20 cellular contexts compared by ENCODE assay signal in genomic region chr14:62431496-62431895, GRCh38.
DNase-seq lines count a peak whose midpoint lies in the region; ATAC-seq, FAIRE-seq and TF ChIP-seq lines count a peak whose summit lies in the region.
"Had no signal": no experiment of that assay in that cellular context is flagged by ENCODE, and none has a peak within 500 bp of the region (broad histone marks: within the 10 kb centered on the region; RNA-seq: fewer than 3 reads in every experiment).

No MANE protein-coding gene starts in this region.

- H3K9ac ChIP-seq in endodermal cell (ENCODE audit: extremely low read depth, low read length, poor library complexity, severe bottlenecking) = no peak overlapping the region

- TF ChIP-seq CTCF in endodermal cell (conservative IDR thresholded peaks at IDR 0.05) (peak; percentile 46), endothelial cell (IDR thresholded peaks at IDR 0.05; ENCODE audit: unreplicated experiment) (no peak)

- H3K4me1 Mint-ChIP-seq in endodermal cell (no peaks in the 10 kb centered on the region), endothelial cell (ENCODE audit: unreplicated experiment) (no peaks in the 10 kb centered on the region)
- H3K4me1 Mint-ChIP-seq: CD8-positive, alpha-beta memory T cell had no signal

- no peaks in the 10 kb centered on the region for H3K27me3 Mint-ChIP-seq in endodermal cell (ENCODE audit: insufficient read depth)
- peaks cover 5% of the 10 kb centered on the region for H3K27me3 Mint-ChIP-seq in endothelial cell (ENCODE audit: unreplicated experiment)

- H3K4me3 ChIP-seq in endodermal cell (ENCODE audit: low read length) = no peak overlapping the region
- H3K4me3 ChIP-seq: SJSA1 had no signal

- FAIRE-seq in HTR-8/SVneo (lab: Jason Lieb, UNC) = peak; percentile 96
- peak; percentile 37 for FAIRE-seq in urothelium cell line (lab: Jason Lieb, UNC)
- FAIRE-seq: H54 had no signal

- no peak overlapping the region for H3K27ac Mint-ChIP-seq in endodermal cell
- no peak overlapping the region for H3K27ac Mint-ChIP-seq in endothelial cell (ENCODE audit: unreplicated experiment)
- H3K27ac Mint-ChIP-seq: CD8-positive, alpha-beta memory T cell had no signal

- H3K4me1 ChIP-seq in endodermal cell (ENCODE audit: control insufficient read depth, insufficient read depth, low read length) = no peaks in the 10 kb centered on the region

- H3K36me3 ChIP-seq in endodermal cell (ENCODE audit: control insufficient read depth, insufficient read depth, low read length) = no peaks in the 10 kb centered on the region
- H3K36me3 ChIP-seq: SJSA1 had no signal

- H3K27me3 ChIP-seq in endodermal cell (ENCODE audit: control insufficient read depth, insufficient read depth, low read length, poor library complexity, severe bottlenecking) = no peaks in the 10 kb centered on the region
- H3K27me3 ChIP-seq: SJSA1 had no signal

- peaks cover 46% of the 10 kb centered on the region for H3K9me3 ChIP-seq in endodermal cell (ENCODE audit: control insufficient read depth, low read length)

- no peak for ATAC-seq in stimulated activated naive CD8-positive, alpha-beta T cell treated with anti-CD3 and anti-CD28 coated beads, Interleukin-15, Interleukin-2, amounts not matched to agents 100 U/mL and 50 U/mL, for 24 hours
- no peak for ATAC-seq in HG03175 (IDR thresholded peaks at IDR 0.05; ENCODE audit: unreplicated experiment)
- ATAC-seq: Right ventricle myocardium inferior had no signal

- WGBS in endodermal cell (ENCODE audit: insufficient coverage in 1 of 2, insufficient read length in 1 of 2), 2 experiments = 85 to 89% methylated on average over 2 of the region's 2 CpGs

- peaks cover 2% of the 10 kb centered on the region for H3K36me3 Mint-ChIP-seq in endodermal cell (ENCODE audit: low read depth)
- no peaks in the 10 kb centered on the region for H3K36me3 Mint-ChIP-seq in endothelial cell (ENCODE audit: low read depth, unreplicated experiment)
- H3K36me3 Mint-ChIP-seq: CD8-positive, alpha-beta memory T cell had no signal

- H3K4me3 Mint-ChIP-seq in endodermal cell (no peak overlapping the region), endothelial cell (ENCODE audit: unreplicated experiment) (no peak overlapping the region)
- H3K4me3 Mint-ChIP-seq: CD8-positive, alpha-beta memory T cell had no signal

- peak; percentile 23 for DNase-seq in DMS53 (lab: John Stamatoyannopoulos, UW)
- DNase-seq in DMS53 treated with DMSO at 0.1 percent for 48 hours (lab: John Stamatoyannopoulos, UW; ENCODE audit: unreplicated experiment) = no peak
- no peak for DNase-seq in HTR-8/SVneo (ENCODE audit: insufficient read length, low spot score)
- DNase-seq in endodermal cell = no peak
- no peak for DNase-seq in urothelium cell line (ENCODE audit: low spot score)
- DNase-seq in stimulated activated naive CD8-positive, alpha-beta T cell treated with anti-CD3 and anti-CD28 coated beads, Interleukin-15, Interleukin-2, amounts not matched to agents 100 U/mL and 50 U/mL, for 24 hours = no peak
- no peak for DNase-seq in endothelial cell (ENCODE audit: low spot score)
- DNase-seq: C1 segment of cervical spinal cord; Calu3; CD8-positive, alpha-beta memory T cell; EL; Kasumi-1; NCI-H1417; NCI-H187 treated with DMSO at 0.1 percent for 48 hours; NCI-H774 had no signal

- peaks cover 55% of the 10 kb centered on the region for H3K9me3 Mint-ChIP-seq in endodermal cell
- peaks cover 6% of the 10 kb centered on the region for H3K9me3 Mint-ChIP-seq in endothelial cell (ENCODE audit: unreplicated experiment)

- H3K27ac ChIP-seq in endodermal cell (ENCODE audit: low read depth, low read length) = no peak overlapping the region
- H3K27ac ChIP-seq: 22Rv1, SJSA1 had no signal
